In genomic region chr9:127114606-127115005, GRCh38 we compare ENCODE assay signal across 23 cellular contexts. TPM values are rescaled to one million over a fixed set of nuclear protein-coding genes. Genes with fewer than 3 reads are reported as not detected.
"Had no signal": no experiment of that assay in that cellular context is flagged by ENCODE, and none has a peak within 500 bp of the region (broad histone marks: within the 10 kb centered on the region; RNA-seq: fewer than 3 reads in every experiment).

No MANE protein-coding gene starts in this region.

- H3K27me3 ChIP-seq: hepatocyte, left lung, thyroid gland had no signal

- H3K4me1 ChIP-seq: parathyroid adenoma had no signal

- DNase-seq: activated CD4-positive, alpha-beta T cell treated with anti-CD3 and anti-CD28 coated beads, Interleukin-2, amount 10 ng/mL, durations not matched to agents 7 days and 5 days; activated CD8-positive, alpha-beta memory T cell treated with anti-CD3 and anti-CD28 coated beads, Interleukin-2, amount 10 ng/mL, durations not matched to agents 7 days and 5 days; activated CD8-positive, alpha-beta T cell treated with anti-CD3 and anti-CD28 coated beads for 36 hours; activated gamma-delta T cell; dermis blood vessel endothelial cell; effector memory CD4-positive, alpha-beta T cell; foreskin melanocyte; glutamatergic neuron; immature natural killer cell; left lung; mammary epithelial cell; stimulated activated CD4-positive, alpha-beta T cell treated with anti-CD3 and anti-CD28 coated beads, Interleukin-2, amount 100 ng/mL, for 48 hours; stimulated activated CD8-positive, alpha-beta memory T cell treated with anti-CD3 and anti-CD28 coated beads, Interleukin-4, amount 100 ng/mL, for 48 hours; stimulated activated naive B cell treated with anti-CD40 and anti-IgM and Interleukin-4, amounts not matched to agents 10 μg/mL and 1 μg/mL and 100 μg/mL, for 72 hours; T-helper 17 cell; thyroid gland had no signal

- H3K36me3 ChIP-seq: left lung, neutrophil, thyroid gland had no signal

- H3K4me3 ChIP-seq: hepatocyte, left lung, smooth muscle cell, thyroid gland had no signal

- ATAC-seq: activated CD4-positive, CD25-positive, alpha-beta regulatory T cell treated with anti-CD3 and anti-CD28 coated beads, Interleukin-2, amount 50 U/mL, for 24 hours; activated CD8-positive, alpha-beta memory T cell treated with anti-CD3 and anti-CD28 coated beads, Interleukin-2, amount 10 ng/mL, durations not matched to agents 7 days and 5 days; activated CD8-positive, alpha-beta T cell treated with anti-CD3 and anti-CD28 coated beads for 36 hours; left lung; sciatic nerve; stimulated activated naive B cell treated with anti-CD40 and anti-IgM and Interleukin-4, amounts not matched to agents 10 μg/mL and 1 μg/mL and 100 μg/mL, for 72 hours; T-helper 17 cell had no signal

- H3K9me3 ChIP-seq: left lung, neutrophil, thyroid gland had no signal

- H3K27ac ChIP-seq: hepatocyte, left lung, neutrophil, parathyroid adenoma, thyroid gland had no signal

- H3K9ac ChIP-seq: parathyroid adenoma had no signal

RNA-seq across cellular contexts. Expression of gene ANGPTL2, which starts 7.8 kb away (rescaled TPM):
- total RNA-seq: activated CD4-positive, alpha-beta T cell treated with anti-CD3 and anti-CD28 coated beads, Interleukin-2, amount 10 ng/mL, durations not matched to agents 7 days and 5 days; activated CD8-positive, alpha-beta memory T cell treated with anti-CD3 and anti-CD28 coated beads, Interleukin-2, amount 10 ng/mL, durations not matched to agents 7 days and 5 days; activated CD8-positive, alpha-beta T cell treated with anti-CD3 and anti-CD28 coated beads for 36 hours; activated T-helper 1 cell treated with anti-CD3 and anti-CD28 coated beads, Interleukin-12 subunit alpha, Interleukin-12 subunit beta, Interleukin-2, Interleukin-4 antibody, amounts not matched to agents 30 ng/mL and 10 ng/mL and 1 ng/mL, durations not matched to agents 14 hours and 24 hours and 36 hours had no signal
